15 cellular contexts compared by ENCODE assay signal in the genomic region with DNA sequence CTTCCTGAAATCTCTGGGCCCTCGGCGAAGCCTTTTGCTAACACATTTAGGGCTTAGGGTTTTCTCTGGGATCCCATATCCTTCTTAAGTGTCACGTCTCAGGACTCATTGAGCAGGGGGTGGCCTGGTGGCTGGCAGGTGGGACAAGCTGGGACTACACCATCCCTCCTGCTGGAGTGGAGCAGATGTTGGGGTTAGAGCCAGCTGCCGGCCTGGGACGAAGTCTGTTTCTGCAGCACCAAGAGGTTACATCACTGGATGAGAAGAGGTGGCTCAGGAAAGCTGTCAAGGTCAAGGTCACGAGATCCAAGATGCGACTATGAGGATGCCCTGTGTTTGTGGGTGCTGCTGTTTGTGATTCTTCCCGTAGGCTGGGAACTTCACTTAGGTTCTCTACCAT. TPM values are rescaled to one million over a fixed set of nuclear protein-coding genes. Genes with fewer than 3 reads are reported as not detected.
DNase-seq lines count a peak whose midpoint lies in the region; ATAC-seq and TF ChIP-seq lines count a peak whose summit lies in the region.
"Had no signal": no experiment of that assay in that cellular context is flagged by ENCODE, and none has a peak within 500 bp of the region (broad histone marks: within the 10 kb centered on the region; RNA-seq: fewer than 3 reads in every experiment).

No MANE protein-coding gene starts in this region.

- H3K27me3 ChIP-seq in breast epithelium (no peaks in the 10 kb centered on the region), WERI-Rb-1 (ENCODE audit: insufficient read depth, low read depth, severe bottlenecking) (no peaks in the 10 kb centered on the region), foreskin keratinocyte (no peaks in the 10 kb centered on the region), spleen (replicated peaks in 1 of 7) (peaks cover 0 to 25% (median 0%) of the 10 kb centered on the region in 7 donors), right lobe of liver (no peaks in the 10 kb centered on the region)
- H3K27me3 ChIP-seq: transverse colon had no signal

- POLR2A ChIA-PET in MCF 10A (lab: Yijun Ruan, JAX) = no interaction called here

- H3K4me1 Mint-ChIP-seq in MCF 10A (ENCODE audit: insufficient read depth, unreplicated experiment) = peaks cover 6% of the 10 kb centered on the region

- WGBS in spleen, 5 donors = 59 to 76% (median 63%) methylated on average over 8 of the region's 8 CpGs
- 70% methylated on average over 6 of the region's 8 CpGs for WGBS in right lobe of liver (ENCODE audit: insufficient coverage, low coverage, low lambda C conversion rate, missing lambda C conversion rate)

- H3K36me3 ChIP-seq in breast epithelium = no peaks in the 10 kb centered on the region
- H3K36me3 ChIP-seq in WERI-Rb-1 = no peaks in the 10 kb centered on the region
- H3K36me3 ChIP-seq in spleen = no peaks in the 10 kb centered on the region
- H3K36me3 ChIP-seq in right lobe of liver = no peaks in the 10 kb centered on the region
- H3K36me3 ChIP-seq: transverse colon had no signal

- intact Hi-C loops in breast epithelium (cut with DNase I; ENCODE audit: low total_unique reads) (no loop called here), MCF 10A (cut with micrococcal nuclease) (no loop called here), spleen (cut with DNase I; ENCODE audit: low total_unique reads) (no loop called here), right lobe of liver (cut with DNase I) (no loop called here)

- no peak for DNase-seq in breast epithelium (ENCODE audit: low spot score in 2 of 2)
- DNase-seq in MCF 10A (ENCODE audit: unreplicated experiment) = no peak
- peak; percentile 9 for DNase-seq in WERI-Rb-1
- DNase-seq in foreskin keratinocyte = no peak
- DNase-seq in spleen = no peak
- no peak for DNase-seq in right lobe of liver
- no peak for DNase-seq in DMS53 treated with DMSO at 0.1 percent for 48 hours (lab: John Stamatoyannopoulos, UW; ENCODE audit: unreplicated experiment)
- DNase-seq: activated CD4-positive, alpha-beta T cell treated with anti-CD3 and anti-CD28 coated beads for 4 hours; activated T-cell treated with anti-CD3 and anti-CD28 coated beads, Interleukin-2, amount 50 U/mL, for 48 hours; Calu3; NCI-H2081; transverse colon had no signal

- no peaks in the 10 kb centered on the region for H3K27me3 Mint-ChIP-seq in MCF 10A (ENCODE audit: insufficient read depth, unreplicated experiment)

- no peak overlapping the region for H3K27ac Mint-ChIP-seq in MCF 10A (ENCODE audit: low read depth, unreplicated experiment)
- H3K27ac Mint-ChIP-seq: stimulated activated effector memory CD8-positive, alpha-beta T cell treated with anti-CD3 and anti-CD28 coated beads, Interleukin-12 subunit alpha, Interleukin-12 subunit beta, amount 100 ng/mL, for 72 hours had no signal

- no peak overlapping the region for H3K4me3 Mint-ChIP-seq in MCF 10A (ENCODE audit: unreplicated experiment)
- H3K4me3 Mint-ChIP-seq: stimulated activated effector memory CD8-positive, alpha-beta T cell treated with anti-CD3 and anti-CD28 coated beads, Interleukin-12 subunit alpha, Interleukin-12 subunit beta, amount 100 ng/mL, for 72 hours had no signal

- ATAC-seq in foreskin keratinocyte (no peak), right lobe of liver (no peak), GM19395 (IDR thresholded peaks at IDR 0.05; ENCODE audit: unreplicated experiment) (no peak)

- H3K36me3 Mint-ChIP-seq in MCF 10A (ENCODE audit: insufficient read depth, unreplicated experiment) = peaks cover 4% of the 10 kb centered on the region
- H3K36me3 Mint-ChIP-seq: stimulated activated effector memory CD8-positive, alpha-beta T cell treated with anti-CD3 and anti-CD28 coated beads, Interleukin-12 subunit alpha, Interleukin-12 subunit beta, amount 100 ng/mL, for 72 hours had no signal

- peak overlapping the region; percentile 15 to 75 for H3K27ac ChIP-seq in breast epithelium
- no peak overlapping the region for H3K27ac ChIP-seq in WERI-Rb-1
- H3K27ac ChIP-seq in foreskin keratinocyte = peak overlapping the region; percentile 54
- H3K27ac ChIP-seq in spleen = peak overlapping the region in 7 of 8 donors; percentile 38 to 70 (median 56)
- H3K27ac ChIP-seq in right lobe of liver = no peak overlapping the region

- no peak for TF ChIP-seq POLR2A in breast epithelium (IDR thresholded peaks at IDR 0.05)
- no peak for TF ChIP-seq POLR2A in spleen (IDR thresholded peaks at IDR 0.05)
- no peak for TF ChIP-seq POLR2A in right lobe of liver (IDR thresholded peaks at IDR 0.05)

- H3K9me3 ChIP-seq in breast epithelium = no peaks in the 10 kb centered on the region
- H3K9me3 ChIP-seq in WERI-Rb-1 (ENCODE audit: severe bottlenecking) = no peaks in the 10 kb centered on the region
- H3K9me3 ChIP-seq in spleen = no peaks in the 10 kb centered on the region
- H3K9me3 ChIP-seq in right lobe of liver = no peaks in the 10 kb centered on the region
- H3K9me3 ChIP-seq: transverse colon had no signal

- TF ChIP-seq CTCF in breast epithelium (IDR thresholded peaks at IDR 0.05) = no peak
- TF ChIP-seq CTCF in MCF 10A (IDR thresholded peaks at IDR 0.05; ENCODE audit: unreplicated experiment) = no peak
- no peak for TF ChIP-seq CTCF in WERI-Rb-1 (IDR thresholded peaks at IDR 0.05; ENCODE audit: low read depth, low read length)
- no peak for TF ChIP-seq CTCF in foreskin keratinocyte (conservative IDR thresholded peaks at IDR 0.05)
- TF ChIP-seq CTCF in spleen (IDR thresholded peaks at IDR 0.05 in 8 of 11, conservative IDR thresholded peaks at IDR 0.05 in 3 of 11) = no peak
- TF ChIP-seq CTCF in right lobe of liver (IDR thresholded peaks at IDR 0.05) = no peak

- no TSS peak for BruUV-seq in MCF 10A (replicated peaks; lab: Mats Ljungman, UMichigan)

- H3K4me1 ChIP-seq in breast epithelium (peaks cover 0 to 5% of the 10 kb centered on the region in 2 donors), foreskin keratinocyte (peaks cover 17% of the 10 kb centered on the region), spleen (peaks cover 0 to 43% (median 19%) of the 10 kb centered on the region in 6 donors), right lobe of liver (no peaks in the 10 kb centered on the region)

- H3K4me3 ChIP-seq in breast epithelium (no peak overlapping the region), WERI-Rb-1 (ENCODE audit: low read depth, low read length) (no peak overlapping the region), spleen (no peak overlapping the region), right lobe of liver (no peak overlapping the region)
- H3K4me3 ChIP-seq: transverse colon had no signal

- no peaks in the 10 kb centered on the region for H3K9me3 Mint-ChIP-seq in MCF 10A (ENCODE audit: unreplicated experiment)
- H3K9me3 Mint-ChIP-seq: stimulated activated effector memory CD8-positive, alpha-beta T cell treated with anti-CD3 and anti-CD28 coated beads, Interleukin-12 subunit alpha, Interleukin-12 subunit beta, amount 100 ng/mL, for 72 hours had no signal

- CTCF ChIA-PET in MCF 10A (lab: Yijun Ruan, JAX) = interaction anchor here (0.9 kb wide), 1 partner anchor 27 kb away, joined by 3 read pairs; no protein-coding TSS in a partner anchor

RNA-seq across cellular contexts. Expression of gene SMCO2, which starts 16.3 kb away (rescaled TPM):
- total RNA-seq in breast epithelium = not detected
- 0.37 TPM in 1 of 2 replicates, not detected in the other for total RNA-seq in MCF 10A (2022)
- total RNA-seq in foreskin keratinocyte = 0.75 and 1.3 TPM in 2 replicates
- polyA plus RNA-seq in foreskin keratinocyte = 1.1 TPM in 2 replicates
- total RNA-seq in spleen = under 1 TPM in 1 of 7 donors, not detected in 6; 0.92 TPM
- under 1 TPM in 2 of 3 donors, not detected in 1; 0.06 to 0.16 TPM for polyA plus RNA-seq in spleen
- under 1 TPM in 1 of 6 experiments, not detected in 5; 0.31 TPM for total RNA-seq in right lobe of liver
- total RNA-seq: transverse colon had no signal
- polyA plus RNA-seq: neural cell had no signal

Comparison
In these comparisons a context has a peak if more than half of its experiments do, and no peak if none do; other contexts are left out.
1. H3K27ac ChIP-seq: peak in breast epithelium (2 of 2), foreskin keratinocyte (single experiment) and spleen (7 of 8); none in WERI-Rb-1 (single experiment) and right lobe of liver (0 of 3).